ENCODE assay signal across 8 cellular contexts in genomic region chr5:139774980-139775654, GRCh38. TPM values are rescaled to one million over a fixed set of nuclear protein-coding genes. Genes with fewer than 3 reads are reported as not detected.
DNase-seq lines count a peak whose midpoint lies in the region; ATAC-seq and TF ChIP-seq lines count a peak whose summit lies in the region.

No MANE protein-coding gene starts in this region.

- peaks cover 0 to 2% (median 0%) of the 10 kb centered on the region in 4 donors for H3K4me1 ChIP-seq in liver (ENCODE audit: control insufficient read depth in 4 of 4, insufficient read depth in 4 of 4, low read length in 3 of 4)

- DNase-seq in GDM1 (lab: John Stamatoyannopoulos, UW) (peak; percentile 33), HEK293T (ENCODE audit: extremely low spot score) (peak; percentile 87), NCI-H1694 treated with DMSO at 0.1 percent for 48 hours (lab: John Stamatoyannopoulos, UW) (peak; percentile 15), cerebellar cortex (ENCODE audit: low spot score) (peak; percentile 72)
- peak; percentile 55 for DNase-seq in activated CD4-positive, alpha-beta T cell treated with anti-CD3 and anti-CD28 coated beads for 1 hour
- peak; percentile 43 for DNase-seq in stimulated activated CD8-positive, alpha-beta memory T cell treated with anti-CD3 and anti-CD28 coated beads, Interleukin-12 subunit alpha, Interleukin-12 subunit beta, amount 100 ng/mL, for 24 hours (ENCODE audit: extremely low read depth)

- no peaks in the 10 kb centered on the region for H3K36me3 ChIP-seq in liver (ENCODE audit: control insufficient read depth in 4 of 4, insufficient read depth in 3 of 4, low read depth in 1 of 4, low read length in 3 of 4)

- peak; percentile 32 to 74 for TF ChIP-seq RAD21 in liver (IDR thresholded peaks at IDR 0.05)

- H3K27ac ChIP-seq in liver (ENCODE audit: low read depth in 1 of 2, low read length in 2 of 2): no peak overlapping the region

- CTCF ChIA-PET in HEK293T (lab: Yijun Ruan, JAX): interaction anchor here (0.6 to 2.4 kb wide), 24 partner anchors 9 to 263 kb away, joined by 3 to 26 read pairs (median 4); no protein-coding TSS in a partner anchor

- WGBS in liver: 30% methylated on average over 32 of the region's 32 CpGs

- H3K9me3 ChIP-seq in liver (ENCODE audit: control insufficient read depth in 4 of 4, low read length in 3 of 4): no peaks in the 10 kb centered on the region

- H3K9ac ChIP-seq in liver (ENCODE audit: low read depth in 1 of 2, low read length in 2 of 2): no peak overlapping the region

- H3K4me3 ChIP-seq in liver (ENCODE audit: low read depth in 1 of 3, low read length in 3 of 3): no peak overlapping the region

- ATAC-seq in GM18505 (IDR thresholded peaks at IDR 0.05; ENCODE audit: unreplicated experiment): no peak

- no peaks in the 10 kb centered on the region for H3K27me3 ChIP-seq in liver (ENCODE audit: control insufficient read depth in 4 of 4, insufficient read depth in 4 of 4, low read length in 3 of 4)

- POLR2A ChIA-PET in HEK293T (lab: Yijun Ruan, JAX): interaction anchor here (1.1 kb wide), 1 partner anchor 127 kb away, joined by 3 read pairs; the partner anchor contains the start of gene CXXC5

- TF ChIP-seq CTCF in liver (IDR thresholded peaks at IDR 0.05; ENCODE audit: low read depth, low read length, missing input control): peak; percentile 83

- TF ChIP-seq POLR2A in GM18505 (IDR thresholded peaks at IDR 0.05; ENCODE audit: borderline replicate concordance, extremely low read depth, insufficient read depth, insufficient read length): no peak

TF ChIP-seq in HEK293T, 16 proteins besides CTCF, POLR2A, EP300 and RAD21:
- no peak for TF ChIP-seq HDGF (IDR thresholded peaks at IDR 0.05; ENCODE audit: borderline replicate concordance)
- no peak for TF ChIP-seq TARDBP (IDR thresholded peaks at IDR 0.05)
- TF ChIP-seq L3MBTL2 (conservative IDR thresholded peaks at IDR 0.05): no peak
- TF ChIP-seq BHLHE40 (IDR thresholded peaks at IDR 0.05; ENCODE audit: borderline replicate concordance): no peak

TF ChIP-seq in liver, 16 proteins besides CTCF, POLR2A, EP300 and RAD21:
- TF ChIP-seq ZBTB33 (IDR thresholded peaks at IDR 0.05) (no peak), JUND (IDR thresholded peaks at IDR 0.05) (no peak), HNF4A (conservative IDR thresholded peaks at IDR 0.05) (no peak), FOXA1 (IDR thresholded peaks at IDR 0.05) (no peak)

RNA-seq across cellular contexts. Expression of gene PSD2, which starts 20.5 kb away (rescaled TPM):
- total RNA-seq in liver: under 1 TPM in 1 of 2 donors, not detected in 1; 0.05 TPM
- not detected for polyA plus RNA-seq in liver

Comparison
In these comparisons a context has a peak if more than half of its experiments do, and no peak if none do; other contexts are left out.
1. DNase-seq: peak in every context shown above with its lines; median percentile 87 in HEK293T; 72 in cerebellar cortex; 55 in activated CD4-positive, alpha-beta T cell treated with anti-CD3 and anti-CD28 coated beads for 1 hour; 43 in stimulated activated CD8-positive, alpha-beta memory T cell treated with anti-CD3 and anti-CD28 coated beads, Interleukin-12 subunit alpha, Interleukin-12 subunit beta, amount 100 ng/mL, for 24 hours; 33 in GDM1; 15 in NCI-H1694 treated with DMSO at 0.1 percent for 48 hours.